Comparison of ENCODE assay signal across 8 cellular contexts in genomic region chr14:73850940-73851339, GRCh38. TPM values are rescaled to one million over a fixed set of nuclear protein-coding genes. Genes with fewer than 3 reads are reported as not detected.
DNase-seq lines count a peak whose midpoint lies in the region; ATAC-seq, FAIRE-seq and TF ChIP-seq lines count a peak whose summit lies in the region.

No MANE protein-coding gene starts in this region.

- peaks cover 6% of the 10 kb centered on the region for H3F3A ChIP-seq in Loucy (ENCODE audit: low read depth)

- H3K27ac ChIP-seq in CD4-positive, alpha-beta T cell (ENCODE audit: low read depth, low read length) = no peak overlapping the region
- H3K27ac ChIP-seq in breast epithelium (peak overlapping the region; percentile 96 to 97), lung (ENCODE audit: low read depth in 1 of 2, low read length in 1 of 2) (peak overlapping the region; percentile 85 to 96)

- peak overlapping the region; percentile 95 for H2AFZ ChIP-seq in Loucy (ENCODE audit: low read length)

- H3K4me3 ChIP-seq in Loucy (ENCODE audit: low read length, poor library complexity, severe bottlenecking) = peak overlapping the region; percentile 81
- peak overlapping the region; percentile 60 to 80 (median 66) for H3K4me3 ChIP-seq in breast epithelium
- H3K4me3 ChIP-seq in lung = no peak overlapping the region

- 37 to 45% methylated on average over 3 of the region's 3 CpGs for WGBS in lung, 2 donors

- H3K27ac Mint-ChIP-seq in CD4-positive, alpha-beta T cell = peak overlapping the region; percentile 94

- POLR2A ChIA-PET in CD4-positive, alpha-beta T cell (lab: Charles Lee) = interaction anchor here (0.5 to 3.0 kb wide), 15 partner anchors 9 to 912 kb away, joined by 3 to 33 read pairs (median 7); partner anchors contain the start of genes ACOT2, COQ6, FAM161B and NUMB

- TF ChIP-seq CTCF in CD4-positive, alpha-beta T cell (IDR thresholded peaks at IDR 0.05) = no peak
- TF ChIP-seq CTCF in Loucy (conservative IDR thresholded peaks at IDR 0.05; ENCODE audit: low read length) (no peak), breast epithelium (IDR thresholded peaks at IDR 0.05) (no peak), lung (IDR thresholded peaks at IDR 0.05; ENCODE audit: control extremely low read depth, extremely low read depth) (no peak)

- H3K9me3 ChIP-seq in CD4-positive, alpha-beta T cell (ENCODE audit: control insufficient read depth, low read length) = no peaks in the 10 kb centered on the region
- no peaks in the 10 kb centered on the region for H3K9me3 ChIP-seq in Loucy (ENCODE audit: insufficient read depth, low read depth, low read length)
- H3K9me3 ChIP-seq in breast epithelium = no peaks in the 10 kb centered on the region
- H3K9me3 ChIP-seq in lung (ENCODE audit: control insufficient read depth in 2 of 2, insufficient read depth in 1 of 2, low read length in 1 of 2) = no peaks in the 10 kb centered on the region

- DNase-seq in CD4-positive, alpha-beta T cell = no peak
- DNase-seq in breast epithelium (ENCODE audit: low spot score in 2 of 2) = no peak
- DNase-seq in lung (ENCODE audit: low spot score) = no peak
- no peak for DNase-seq in urothelium cell line (ENCODE audit: low spot score)

- no peaks in the 10 kb centered on the region for H4K20me1 ChIP-seq in Loucy (ENCODE audit: insufficient read depth, low read length, poor library complexity, severe bottlenecking)

- peak overlapping the region; percentile 95 for H3K4me2 ChIP-seq in Loucy (ENCODE audit: low read depth, low read length, poor library complexity, severe bottlenecking)

- H3K36me3 ChIP-seq in Loucy (ENCODE audit: insufficient read depth, low read length) (no peaks in the 10 kb centered on the region), breast epithelium (no peaks in the 10 kb centered on the region), lung (ENCODE audit: control insufficient read depth in 2 of 2, insufficient read depth in 2 of 2, low read length in 2 of 2) (no peaks in the 10 kb centered on the region)

- no peaks in the 10 kb centered on the region for H3K27me3 Mint-ChIP-seq in CD4-positive, alpha-beta T cell

- H3K4me1 ChIP-seq in Loucy (ENCODE audit: insufficient read depth, low read length, poor library complexity, severe bottlenecking) (peaks cover 8% of the 10 kb centered on the region), breast epithelium (peaks cover 0 to 3% of the 10 kb centered on the region in 2 donors), lung (ENCODE audit: control insufficient read depth in 2 of 2, insufficient read depth in 2 of 2, low read length in 2 of 2) (peaks cover 2 to 4% of the 10 kb centered on the region in 2 donors)

- H3K9me2 ChIP-seq in Loucy (replicated peaks; ENCODE audit: low read depth, low read length) = no peaks in the 10 kb centered on the region

- peak overlapping the region; percentile 91 for H3K9ac ChIP-seq in Loucy (ENCODE audit: low read depth, low read length, poor library complexity, severe bottlenecking)

- peaks cover 24% of the 10 kb centered on the region for H3K4me1 Mint-ChIP-seq in CD4-positive, alpha-beta T cell (ENCODE audit: low read depth)

- peaks cover 8% of the 10 kb centered on the region; the same call in 1 of the 2 replicates for H3K79me2 ChIP-seq in Loucy (ENCODE audit: insufficient read depth, low read length)

- no peaks in the 10 kb centered on the region for H3K27me3 ChIP-seq in CD4-positive, alpha-beta T cell (ENCODE audit: control insufficient read depth, insufficient read depth, low read length)
- H3K27me3 ChIP-seq in Loucy (ENCODE audit: insufficient read depth, low read length, poor library complexity, severe bottlenecking) (no peaks in the 10 kb centered on the region), breast epithelium (no peaks in the 10 kb centered on the region), lung (ENCODE audit: control insufficient read depth, insufficient read depth) (no peaks in the 10 kb centered on the region)

- CTCF ChIA-PET in CD4-positive, alpha-beta T cell (lab: Charles Lee) = interaction anchor here (1.2 to 1.6 kb wide), 2 partner anchors 27 to 93 kb away, joined by 3 read pairs; no protein-coding TSS in a partner anchor

- ATAC-seq in CD4-positive, alpha-beta T cell (ENCODE audit: poor library complexity) = no peak
- no peak for ATAC-seq in lung (ENCODE audit: insufficient read depth, low FRiP score)
- no peak for ATAC-seq in GM21737 (IDR thresholded peaks at IDR 0.05; ENCODE audit: unreplicated experiment)
- no peak for ATAC-seq in GM19467 (IDR thresholded peaks at IDR 0.05; ENCODE audit: unreplicated experiment)
- ATAC-seq in GM18502 (IDR thresholded peaks at IDR 0.05; ENCODE audit: poor library complexity, unreplicated experiment) = no peak

- no peak for TF ChIP-seq POLR2A in breast epithelium (IDR thresholded peaks at IDR 0.05)

- peaks cover 5% of the 10 kb centered on the region for H3K36me3 Mint-ChIP-seq in CD4-positive, alpha-beta T cell (ENCODE audit: low read depth)

- H3K9me3 Mint-ChIP-seq in CD4-positive, alpha-beta T cell = no peaks in the 10 kb centered on the region

- H3K4me3 Mint-ChIP-seq in CD4-positive, alpha-beta T cell = peak overlapping the region; percentile 91

- peak; percentile 90 for FAIRE-seq in urothelium cell line (lab: Jason Lieb, UNC)

- intact Hi-C loops in CD4-positive, alpha-beta T cell (cut with DNase I, micrococcal nuclease) = loop anchor here in 1 of 2 experiments (5.0 kb wide), 1 partner anchor 36 kb away; the partner anchor contains the start of gene ZNF410
- intact Hi-C loops in breast epithelium (cut with DNase I; ENCODE audit: low total_unique reads) = no loop called here

RNA-seq across cellular contexts. Expression of gene PTGR2, which starts 0.7 kb away (rescaled TPM):
- total RNA-seq in CD4-positive, alpha-beta T cell = 1 to 10 TPM in 1 of 2 experiments, under 1 TPM in 1; 0.70 to 1.1 TPM
- total RNA-seq in breast epithelium (10 to 100 TPM; 11.5 to 14.6 (median 12.3) TPM), lung (10 to 100 TPM; 10.3 to 13.9 TPM)
- polyA plus RNA-seq in lung = 1 to 10 TPM; 5.7 to 8.8 TPM

RNA-seq across cellular contexts. Expression of gene ZNF410, which starts 35.7 kb away (rescaled TPM):
- 10 to 100 TPM; 74.3 to 81.1 TPM for total RNA-seq in CD4-positive, alpha-beta T cell
- total RNA-seq in breast epithelium (10 to 100 TPM; 47.8 to 71.1 (median 59.0) TPM), lung (10 to 100 TPM; 39.2 to 76.1 TPM)
- polyA plus RNA-seq in lung = 10 to 100 TPM; 31.5 to 31.6 TPM

Comparison
In these comparisons a context has a peak if more than half of its experiments do, and no peak if none do; other contexts are left out.
1. RNA of gene PTGR2, which starts 0.7 kb away (total RNA-seq): 10.3 to 13.9 TPM in lung and 11.5 to 14.6 TPM in breast epithelium; 0.70 to 1.1 TPM in CD4-positive, alpha-beta T cell; every median in the first group is over 4 times any median in the second.